Comparison of ENCODE assay signal across 34 cellular contexts in the genomic region with DNA sequence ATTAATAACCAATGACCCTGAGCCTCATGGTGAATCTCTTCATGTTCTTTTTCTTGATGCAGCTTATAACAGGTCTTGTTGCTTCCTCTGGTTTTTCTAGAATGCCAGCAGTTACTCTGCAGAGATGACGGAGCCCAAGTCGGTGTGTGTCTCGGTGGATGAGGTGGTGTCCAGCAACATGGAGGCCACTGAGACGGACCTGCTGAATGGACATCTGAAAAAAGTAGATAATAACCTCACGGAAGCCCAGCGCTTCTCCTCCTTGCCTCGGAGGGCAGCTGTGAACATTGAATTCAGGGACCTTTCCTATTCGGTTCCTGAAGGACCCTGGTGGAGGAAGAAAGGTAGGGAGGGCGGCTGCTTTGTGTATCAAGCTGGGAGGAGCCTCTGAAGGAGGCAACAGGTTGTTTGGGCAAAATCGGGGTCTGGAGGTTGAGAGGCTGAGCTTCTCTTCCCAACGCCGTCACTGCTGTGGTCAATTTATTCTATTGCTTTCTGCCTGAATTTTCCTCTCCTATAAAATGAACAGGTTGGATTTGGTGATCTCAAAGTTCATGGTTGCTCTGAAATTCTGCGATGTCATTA. TPM values are rescaled to one million over a fixed set of nuclear protein-coding genes. Genes with fewer than 3 reads are reported as not detected.
A peak's percentile ranks its signal among the peaks of the same experiment; 100 is the strongest.
DNase-seq lines count a peak whose midpoint lies in the region; ATAC-seq and TF ChIP-seq lines count a peak whose summit lies in the region.
"Had no signal": no experiment of that assay in that cellular context is flagged by ENCODE, and none has a peak within 500 bp of the region (broad histone marks: within the 10 kb centered on the region; RNA-seq: fewer than 3 reads in every experiment).

No MANE protein-coding gene starts in this region.

- 89 to 94% methylated on average over 13 of the region's 13 CpGs for WGBS in endodermal cell (ENCODE audit: insufficient coverage in 1 of 2, insufficient read length in 1 of 2), 2 experiments
- WGBS in transverse colon (ENCODE audit: low coverage in 1 of 2), 2 donors = 92 to 95% methylated on average over 13 of the region's 13 CpGs

- peaks cover 77% of the 10 kb centered on the region for H3K4me1 Mint-ChIP-seq in CD8-positive, alpha-beta T cell (ENCODE audit: low read depth)
- peaks cover 26% of the 10 kb centered on the region for H3K4me1 Mint-ChIP-seq in endodermal cell
- H3K4me1 Mint-ChIP-seq in stimulated activated naive B cell treated with anti-CD40 and anti-IgM and Interleukin-4, amounts not matched to agents 10 μg/mL and 1 μg/mL and 100 μg/mL, for 72 hours = peaks cover 44 to 62% of the 10 kb centered on the region in 2 donors
- H3K4me1 Mint-ChIP-seq: mesothelial cell of epicardium had no signal

- TF ChIP-seq POLR2A in transverse colon (IDR thresholded peaks at IDR 0.05) = no peak

- no peak overlapping the region for H3K9ac ChIP-seq in BLaER1 treated with 17β-estradiol and CSF1 and Interleukin-3, amounts not matched to agents 10 nM and 100 nM
- H3K9ac ChIP-seq in endodermal cell (ENCODE audit: extremely low read depth, low read length, poor library complexity, severe bottlenecking) = no peak overlapping the region

- CTCF ChIA-PET in CD8-positive, alpha-beta T cell (lab: Charles Lee) = interaction anchor here (1.2 to 3.6 kb wide), 4 partner anchors 8 to 80 kb away, joined by 3 to 12 read pairs (median 6); no protein-coding TSS in a partner anchor

- peaks cover 23 to 77% (median 40%) of the 10 kb centered on the region in 11 experiments for H3K36me3 ChIP-seq in BLaER1 treated with 17β-estradiol and CSF1 and Interleukin-3, amounts not matched to agents 10 nM and 100 nM
- H3K36me3 ChIP-seq in CD8-positive, alpha-beta T cell (ENCODE audit: insufficient read depth, low read length) = no peaks in the 10 kb centered on the region
- H3K36me3 ChIP-seq in endodermal cell (ENCODE audit: control insufficient read depth, insufficient read depth, low read length) = no peaks in the 10 kb centered on the region
- H3K36me3 ChIP-seq in osteoblast (ENCODE audit: insufficient read depth, low read length) = no peaks in the 10 kb centered on the region
- no peaks in the 10 kb centered on the region for H3K36me3 ChIP-seq in transverse colon
- H3K36me3 ChIP-seq: HAP-1, pancreas, suprapubic skin had no signal

- H2AFZ ChIP-seq in osteoblast (ENCODE audit: low read length) = no peak overlapping the region

- H3K4me3 Mint-ChIP-seq in CD8-positive, alpha-beta T cell = no peak overlapping the region
- H3K4me3 Mint-ChIP-seq in endodermal cell = no peak overlapping the region
- H3K4me3 Mint-ChIP-seq in stimulated activated naive B cell treated with anti-CD40 and anti-IgM and Interleukin-4, amounts not matched to agents 10 μg/mL and 1 μg/mL and 100 μg/mL, for 72 hours = no peak overlapping the region
- H3K4me3 Mint-ChIP-seq: activated T-helper 17 cell treated with anti-CD3 and anti-CD28 coated beads, Interleukin-2, amount 50 U/mL, for 72 hours; mesothelial cell of epicardium; nephron progenitor cell had no signal

- TF ChIP-seq EP300 in transverse colon (IDR thresholded peaks at IDR 0.05; ENCODE audit: low read depth) = no peak

- no peaks in the 10 kb centered on the region for H3K79me2 ChIP-seq in osteoblast (ENCODE audit: insufficient read depth, low read length)

- peaks cover 84 to 100% (median 93%) of the 10 kb centered on the region in 10 experiments for H3K4me1 ChIP-seq in BLaER1 treated with 17β-estradiol and CSF1 and Interleukin-3, amounts not matched to agents 10 nM and 100 nM
- peaks cover 34% of the 10 kb centered on the region for H3K4me1 ChIP-seq in CD8-positive, alpha-beta T cell (ENCODE audit: insufficient read depth, low read length)
- H3K4me1 ChIP-seq in endodermal cell (ENCODE audit: control insufficient read depth, insufficient read depth, low read length) (no peaks in the 10 kb centered on the region), osteoblast (ENCODE audit: insufficient read depth, low read length) (no peaks in the 10 kb centered on the region), transverse colon (peaks cover 27 to 77% (median 42%) of the 10 kb centered on the region in 4 donors)
- H3K4me1 ChIP-seq: HAP-1 had no signal

- intact Hi-C loops in CD8-positive, alpha-beta T cell (cut with DNase I, micrococcal nuclease) = no loop called here
- intact Hi-C loops in transverse colon (cut with DNase I; ENCODE audit: low total_unique reads) = loop anchor here (5.0 kb wide), 1 partner anchor 1048 kb away; no protein-coding TSS in a partner anchor

- peaks cover 53% of the 10 kb centered on the region for H3K36me3 Mint-ChIP-seq in CD8-positive, alpha-beta T cell
- H3K36me3 Mint-ChIP-seq in endodermal cell (ENCODE audit: low read depth) = no peaks in the 10 kb centered on the region
- H3K36me3 Mint-ChIP-seq in stimulated activated naive B cell treated with anti-CD40 and anti-IgM and Interleukin-4, amounts not matched to agents 10 μg/mL and 1 μg/mL and 100 μg/mL, for 72 hours = peaks cover 14 to 15% of the 10 kb centered on the region in 2 donors
- H3K36me3 Mint-ChIP-seq: mesothelial cell of epicardium had no signal

- POLR2A ChIA-PET in CD8-positive, alpha-beta T cell (lab: Charles Lee) = interaction anchor here (1.0 kb wide), 1 partner anchor 8 kb away, joined by 3 read pairs; no protein-coding TSS in a partner anchor

- peaks cover 0 to 81% (median 0%) of the 10 kb centered on the region in 11 experiments; a peak in 7 of 22 replicates for H4K20me1 ChIP-seq in BLaER1 treated with 17β-estradiol and CSF1 and Interleukin-3, amounts not matched to agents 10 nM and 100 nM
- no peaks in the 10 kb centered on the region for H4K20me1 ChIP-seq in osteoblast (ENCODE audit: insufficient read depth, low read length)

- in situ Hi-C loops in transverse colon (cut with MboI; ENCODE audit: low pct_ligation_motif_present in 1 of 4, low pct_unique_long_range_greater_than_20kb in 1 of 4, low sequenced_read_pairs in 3 of 4) = no loop called here

- ATAC-seq in CD8-positive, alpha-beta T cell = no peak
- ATAC-seq in stimulated activated naive B cell treated with anti-CD40 and anti-IgM and Interleukin-4, amounts not matched to agents 10 μg/mL and 1 μg/mL and 100 μg/mL, for 72 hours (replicated peaks) = no peak
- ATAC-seq: activated naive CD4-positive, alpha-beta T cell treated with anti-CD3 and anti-CD28 coated beads, Interleukin-2, amount 50 U/mL, for 72 hours; activated T-helper 17 cell treated with anti-CD3 and anti-CD28 coated beads, Interleukin-2, amount 50 U/mL, for 72 hours; gastroesophageal sphincter; left lung; pancreas; PC-3; right cardiac atrium had no signal

- peak overlapping the region in 8 of 11 experiments; percentile 2 to 99 (median 98); a peak in 10 of 22 replicates for H3K4me2 ChIP-seq in BLaER1 treated with 17β-estradiol and CSF1 and Interleukin-3, amounts not matched to agents 10 nM and 100 nM
- H3K4me2 ChIP-seq in osteoblast (ENCODE audit: insufficient read depth, low read length) = no peak overlapping the region

- peaks cover 0 to 25% (median 22%) of the 10 kb centered on the region in 11 experiments; a peak in 15 of 22 replicates for H3K9me3 ChIP-seq in BLaER1 treated with 17β-estradiol and CSF1 and Interleukin-3, amounts not matched to agents 10 nM and 100 nM (replicated peaks in 1 of 11)
- H3K9me3 ChIP-seq in CD8-positive, alpha-beta T cell (ENCODE audit: low read length) = no peaks in the 10 kb centered on the region
- H3K9me3 ChIP-seq in endodermal cell (ENCODE audit: control insufficient read depth, low read length) (no peaks in the 10 kb centered on the region), osteoblast (ENCODE audit: low read depth, low read length) (no peaks in the 10 kb centered on the region), transverse colon (no peaks in the 10 kb centered on the region)
- H3K9me3 ChIP-seq: gastroesophageal sphincter, HAP-1, left lung, pancreas, suprapubic skin had no signal

- H3K9me3 Mint-ChIP-seq in CD8-positive, alpha-beta T cell = no peaks in the 10 kb centered on the region
- H3K9me3 Mint-ChIP-seq in endodermal cell = no peaks in the 10 kb centered on the region
- H3K9me3 Mint-ChIP-seq in stimulated activated naive B cell treated with anti-CD40 and anti-IgM and Interleukin-4, amounts not matched to agents 10 μg/mL and 1 μg/mL and 100 μg/mL, for 72 hours = peaks cover 5 to 6% of the 10 kb centered on the region in 2 donors
- H3K9me3 Mint-ChIP-seq: activated naive CD4-positive, alpha-beta T cell treated with anti-CD3 and anti-CD28 coated beads, Interleukin-2, amount 50 U/mL, for 72 hours; activated T-helper 17 cell treated with anti-CD3 and anti-CD28 coated beads, Interleukin-2, amount 50 U/mL, for 72 hours; mesothelial cell of epicardium; nephron progenitor cell had no signal

- TF ChIP-seq CTCF in CD8-positive, alpha-beta T cell (IDR thresholded peaks at IDR 0.05) = no peak
- TF ChIP-seq CTCF in endodermal cell (conservative IDR thresholded peaks at IDR 0.05) = no peak
- no peak for TF ChIP-seq CTCF in osteoblast (IDR thresholded peaks at IDR 0.05; ENCODE audit: extremely low read depth, low read depth, low read length)
- peak in 1 of 5 experiments; percentile 0 for TF ChIP-seq CTCF in transverse colon (IDR thresholded peaks at IDR 0.05)

- no peak overlapping the region for H3K4me3 ChIP-seq in BLaER1 treated with 17β-estradiol and CSF1 and Interleukin-3, amounts not matched to agents 10 nM and 100 nM
- no peak overlapping the region for H3K4me3 ChIP-seq in CD8-positive, alpha-beta T cell (ENCODE audit: low read depth, low read length)
- H3K4me3 ChIP-seq in endodermal cell (ENCODE audit: low read length) (peak overlapping the region; percentile 37), osteoblast (ENCODE audit: insufficient read depth, low read length) (no peak overlapping the region), transverse colon (no peak overlapping the region)
- H3K4me3 ChIP-seq: gastroesophageal sphincter, HAP-1, left lung, pancreas, suprapubic skin had no signal

- no peaks in the 10 kb centered on the region for H3K27me3 ChIP-seq in BLaER1 treated with 17β-estradiol and CSF1 and Interleukin-3, amounts not matched to agents 10 nM and 100 nM
- H3K27me3 ChIP-seq in CD8-positive, alpha-beta T cell (ENCODE audit: insufficient read depth, low read length) = no peaks in the 10 kb centered on the region
- H3K27me3 ChIP-seq in endodermal cell (ENCODE audit: control insufficient read depth, insufficient read depth, low read length, poor library complexity, severe bottlenecking) (peaks cover 37% of the 10 kb centered on the region), osteoblast (ENCODE audit: insufficient read depth, low read length) (peaks cover 19% of the 10 kb centered on the region), transverse colon (no peaks in the 10 kb centered on the region)
- H3K27me3 ChIP-seq: gastroesophageal sphincter, left lung, pancreas, suprapubic skin had no signal

- peak overlapping the region; percentile 45 for H3K27ac Mint-ChIP-seq in CD8-positive, alpha-beta T cell
- no peak overlapping the region for H3K27ac Mint-ChIP-seq in endodermal cell
- H3K27ac Mint-ChIP-seq in stimulated activated naive B cell treated with anti-CD40 and anti-IgM and Interleukin-4, amounts not matched to agents 10 μg/mL and 1 μg/mL and 100 μg/mL, for 72 hours = no peak overlapping the region
- H3K27ac Mint-ChIP-seq: activated naive CD4-positive, alpha-beta T cell treated with anti-CD3 and anti-CD28 coated beads, Interleukin-2, amount 50 U/mL, for 72 hours; activated T-helper 17 cell treated with anti-CD3 and anti-CD28 coated beads, Interleukin-2, amount 50 U/mL, for 72 hours; mesothelial cell of epicardium; nephron progenitor cell had no signal

- H3K27me3 Mint-ChIP-seq in CD8-positive, alpha-beta T cell (ENCODE audit: low read depth) = no peaks in the 10 kb centered on the region
- peaks cover 35% of the 10 kb centered on the region for H3K27me3 Mint-ChIP-seq in endodermal cell (ENCODE audit: insufficient read depth)
- H3K27me3 Mint-ChIP-seq in stimulated activated naive B cell treated with anti-CD40 and anti-IgM and Interleukin-4, amounts not matched to agents 10 μg/mL and 1 μg/mL and 100 μg/mL, for 72 hours = no peaks in the 10 kb centered on the region
- H3K27me3 Mint-ChIP-seq: activated T-helper 17 cell treated with anti-CD3 and anti-CD28 coated beads, Interleukin-2, amount 50 U/mL, for 72 hours had no signal

- no peak for DNase-seq in CD8-positive, alpha-beta T cell
- DNase-seq in endodermal cell = no peak
- peak; percentile 55 for DNase-seq in osteoblast (ENCODE audit: insufficient read length, low spot score, missing footprints)
- DNase-seq in stimulated activated naive B cell treated with anti-CD40 and anti-IgM and Interleukin-4, amounts not matched to agents 10 μg/mL and 1 μg/mL and 100 μg/mL, for 72 hours = no peak
- DNase-seq in transverse colon = no peak
- no peak for DNase-seq in stimulated activated CD4-positive, alpha-beta T cell treated with anti-CD3 and anti-CD28 coated beads, Interleukin-15, amount 100 ng/mL, for 24 hours
- DNase-seq: activated CD4-positive, alpha-beta T cell treated with anti-CD3 and anti-CD28 coated beads, Interleukin-2, amount 50 U/mL, for 1 hour; aorta; central memory CD4-positive, alpha-beta T cell; dermis blood vessel endothelial cell; GDM1; hypothalamus; left lung; NCI-H1105; NCI-H187 treated with DMSO at 0.1 percent for 48 hours; NCI-H524 treated with DMSO at 0.1 percent for 48 hours; nephron progenitor cell; NK-92 treated with Interleukin-12 subunit alpha and Interleukin-12 subunit beta, amount 100 ng/mL, for 24 hours; PC-3; right cardiac atrium; Right ventricle myocardium superior; stimulated activated CD4-positive, alpha-beta T cell treated with anti-CD3 and anti-CD28 coated beads, Interleukin-12 subunit alpha, Interleukin-12 subunit beta, amount 100 ng/mL, for 4 hours; stimulated activated CD4-positive, alpha-beta T cell treated with anti-CD3 and anti-CD28 coated beads, Interleukin-4, amount 100 ng/mL, for 4 hours; stimulated activated naive CD4-positive, alpha-beta T cell had no signal

- peak overlapping the region in 5 of 11 experiments; percentile 2 to 98 (median 97); a peak in 8 of 22 replicates for H3K27ac ChIP-seq in BLaER1 treated with 17β-estradiol and CSF1 and Interleukin-3, amounts not matched to agents 10 nM and 100 nM
- no peak overlapping the region for H3K27ac ChIP-seq in CD8-positive, alpha-beta T cell (ENCODE audit: low read depth, low read length)
- H3K27ac ChIP-seq in endodermal cell (ENCODE audit: low read depth, low read length) (no peak overlapping the region), osteoblast (ENCODE audit: low read depth, low read length) (no peak overlapping the region), transverse colon (peak overlapping the region in 2 of 4 donors; percentile 9 to 84)
- H3K27ac ChIP-seq: gastroesophageal sphincter, left lung, pancreas, suprapubic skin, VCaP had no signal

RNA-seq across cellular contexts. Expression of a gene that starts 6.7 kb away (rescaled TPM):
- 100 to 1,000 TPM; 119 to 123 TPM for total RNA-seq in CD8-positive, alpha-beta T cell
- total RNA-seq in endodermal cell (1 to 10 TPM; 1.6 to 5.4 TPM), osteoblast (under 0.01 and 0.72 TPM in 2 replicates), transverse colon (10 to 100 TPM; 17.1 to 67.7 (median 53.2) TPM)
- polyA plus RNA-seq in endodermal cell (2013, experiment 1 of 2) = 1.5 TPM
- polyA plus RNA-seq in endodermal cell (2013, experiment 2 of 2) = 1.7 TPM
- total RNA-seq: M059J had no signal
